1 cellular context compared by ENCODE assay signal in the genomic region with DNA sequence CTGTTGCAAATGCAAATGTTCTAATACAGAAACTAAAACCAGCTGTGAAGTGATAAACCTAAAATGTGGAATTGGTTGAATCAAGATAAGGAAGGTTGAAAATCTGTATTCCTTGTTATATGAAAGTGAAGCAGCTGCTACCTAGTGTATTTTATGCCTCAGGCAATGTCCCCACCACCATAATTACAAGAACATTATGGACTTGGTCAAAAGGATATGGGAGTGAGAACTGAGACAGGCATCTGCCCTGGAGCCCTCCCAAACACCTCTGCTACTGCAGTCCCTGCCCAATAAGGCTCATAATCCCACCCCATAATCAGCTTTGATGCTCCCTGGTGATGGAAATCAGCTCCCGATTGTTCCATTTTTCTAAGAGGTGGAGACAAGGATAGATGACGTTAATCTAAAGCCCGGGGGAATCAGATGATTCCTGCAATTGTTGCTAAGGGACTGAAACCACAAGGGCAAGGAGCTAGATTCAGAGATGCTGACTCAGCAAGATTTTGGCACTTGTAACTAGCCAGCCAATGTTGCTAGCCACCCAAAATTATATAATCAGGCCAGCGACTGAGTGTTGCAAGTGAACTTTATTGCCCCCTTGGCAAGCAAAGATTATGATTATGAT.
TF ChIP-seq lines count a peak whose summit lies in the region.

No MANE protein-coding gene starts in this region.

TF ChIP-seq in IMR-90, 13 proteins besides CTCF, POLR2A, EP300 and RAD21:
- TF ChIP-seq CEBPB (IDR thresholded peaks at IDR 0.05; ENCODE audit: low read depth, low read length) (no peak), MAFK (IDR thresholded peaks at IDR 0.05; ENCODE audit: low read depth, low read length) (peak; percentile 100), USF2 (IDR thresholded peaks at IDR 0.05; ENCODE audit: low read depth, low read length) (no peak), CHD1 (IDR thresholded peaks at IDR 0.05; ENCODE audit: low read depth, low read length) (no peak), FOS (IDR thresholded peaks at IDR 0.05; ENCODE audit: low read depth, low read length) (no peak), BHLHE40 (IDR thresholded peaks at IDR 0.05; ENCODE audit: low read depth, low read length) (no peak)
